In genomic region chr5:36153299-36153677, GRCh38 we compare ENCODE assay signal across 1 cellular context.
TF ChIP-seq lines count a peak whose summit lies in the region.

No MANE protein-coding gene starts in this region.

TF ChIP-seq in GM12878, 131 proteins besides CTCF, POLR2A, EP300 and RAD21:
- no peak for TF ChIP-seq ZNF592 (IDR thresholded peaks at IDR 0.05)
